16 cellular contexts compared by ENCODE assay signal in the genomic region with DNA sequence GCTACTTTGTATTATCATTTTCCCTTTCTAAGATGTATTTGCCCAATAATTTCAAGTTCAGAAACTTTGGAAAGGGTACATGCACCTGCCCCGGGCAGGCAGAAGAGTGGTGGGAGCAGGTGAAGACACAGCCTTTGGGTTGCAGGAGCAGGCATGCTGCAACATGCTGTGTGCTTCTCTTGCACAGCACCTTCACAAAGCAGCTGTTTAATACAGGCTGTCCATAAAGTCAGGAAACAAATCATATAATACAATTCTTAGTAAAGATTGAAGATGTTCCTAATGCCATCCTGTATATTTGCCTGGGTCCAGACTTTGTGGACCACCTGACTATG.
A peak's percentile ranks its signal among the peaks of the same experiment; 100 is the strongest.
DNase-seq lines count a peak whose midpoint lies in the region; ATAC-seq and TF ChIP-seq lines count a peak whose summit lies in the region.
"Had no signal": no experiment of that assay in that cellular context is flagged by ENCODE, and none has a peak within 500 bp of the region (broad histone marks: within the 10 kb centered on the region; RNA-seq: fewer than 3 reads in every experiment).

No MANE protein-coding gene starts in this region.

- no peak overlapping the region for H3K4me2 ChIP-seq in mammary epithelial cell (ENCODE audit: insufficient read depth, low read depth, low read length)
- H3K4me2 ChIP-seq in smooth muscle cell = peak overlapping the region; percentile 56

- no peak for ATAC-seq in activated T-cell treated with anti-CD3 and anti-CD28 coated beads, Interleukin-2, amount 50 U/mL, for 72 hours (replicated peaks in 1 of 2)
- ATAC-seq: left lung had no signal

- H3K27me3 ChIP-seq in mammary epithelial cell (ENCODE audit: insufficient read depth, low read length) (no peaks in the 10 kb centered on the region), smooth muscle cell (ENCODE audit: low read depth) (no peaks in the 10 kb centered on the region)
- H3K27me3 ChIP-seq: colonic mucosa, right lobe of liver had no signal

- no peak for TF ChIP-seq CTCF in mammary epithelial cell (conservative IDR thresholded peaks at IDR 0.05 in 1 of 2, IDR thresholded peaks at IDR 0.05 in 1 of 2; ENCODE audit: extremely low read depth in 1 of 2, insufficient read depth in 1 of 2, low read depth in 1 of 2, low read length in 2 of 2)
- no peak for TF ChIP-seq CTCF in smooth muscle cell (IDR thresholded peaks at IDR 0.05; ENCODE audit: borderline replicate concordance, insufficient read depth, poor library complexity, severe bottlenecking)

- dilution Hi-C loops in mammary epithelial cell (cut with HindIII; ENCODE audit: low sequenced_read_pairs) = no loop called here

- H3F3A ChIP-seq in smooth muscle cell (ENCODE audit: low read depth) = peaks cover 17% of the 10 kb centered on the region

- no peak overlapping the region for H3K4me3 ChIP-seq in mammary epithelial cell (replicated peaks in 1 of 3; ENCODE audit: insufficient read depth in 1 of 3, low read depth in 2 of 3, low read length in 3 of 3)
- H3K4me3 ChIP-seq in smooth muscle cell = no peak overlapping the region
- H3K4me3 ChIP-seq: colonic mucosa, left lung, right lobe of liver had no signal

- in situ Hi-C loops in mammary epithelial cell (cut with MboI; ENCODE audit: low sequenced_read_pairs in 2 of 2) = no loop called here

- H3K4me1 ChIP-seq in mammary epithelial cell (ENCODE audit: insufficient read depth, low read length) = peaks cover 7% of the 10 kb centered on the region
- H3K4me1 ChIP-seq in smooth muscle cell (ENCODE audit: low read depth) = peaks cover 17% of the 10 kb centered on the region
- H3K4me1 ChIP-seq: colonic mucosa had no signal

- peaks cover 20% of the 10 kb centered on the region for H3K4me1 Mint-ChIP-seq in activated T-cell treated with anti-CD3 and anti-CD28 coated beads, Interleukin-2, amount 50 U/mL, for 72 hours (ENCODE audit: low read depth)

- H3K36me3 ChIP-seq in mammary epithelial cell (ENCODE audit: insufficient read depth, low read length) = no peaks in the 10 kb centered on the region
- no peaks in the 10 kb centered on the region for H3K36me3 ChIP-seq in smooth muscle cell (ENCODE audit: low read depth)
- H3K36me3 ChIP-seq: colonic mucosa, left lung, right lobe of liver, WERI-Rb-1 had no signal

- no peaks in the 10 kb centered on the region for H3K9me3 Mint-ChIP-seq in activated T-cell treated with anti-CD3 and anti-CD28 coated beads, Interleukin-2, amount 50 U/mL, for 72 hours

- intact Hi-C loops in mammary epithelial cell (cut with micrococcal nuclease) = no loop called here

- no peak overlapping the region for H3K27ac Mint-ChIP-seq in activated T-cell treated with anti-CD3 and anti-CD28 coated beads, Interleukin-2, amount 50 U/mL, for 72 hours

- no peaks in the 10 kb centered on the region for H3K79me2 ChIP-seq in mammary epithelial cell (ENCODE audit: insufficient read depth, low read length)
- no peaks in the 10 kb centered on the region for H3K79me2 ChIP-seq in smooth muscle cell (ENCODE audit: low read depth)

- H3K9ac ChIP-seq in mammary epithelial cell (ENCODE audit: insufficient read depth, low read length) (no peak overlapping the region), smooth muscle cell (ENCODE audit: low read depth) (no peak overlapping the region)

- no peak for DNase-seq in activated T-cell treated with anti-CD3 and anti-CD28 coated beads, Interleukin-2, amount 50 U/mL, for 72 hours
- no peak for DNase-seq in activated T-cell treated with anti-CD3 and anti-CD28 coated beads, Interleukin-2, amount 50 U/mL, for 1 hour
- DNase-seq in NCI-H2171 (lab: John Stamatoyannopoulos, UW) = peak; percentile 21
- DNase-seq in mammary epithelial cell = peak; percentile 24
- DNase-seq in smooth muscle cell (lab: John Stamatoyannopoulos, UW; ENCODE audit: unreplicated experiment) = no peak
- DNase-seq in anterior cingulate cortex (lab: John Stamatoyannopoulos, UW) = no peak
- DNase-seq in NCI-H2196 treated with DMSO at 0.1 percent for 48 hours (lab: John Stamatoyannopoulos, UW; ENCODE audit: unreplicated experiment) = no peak
- DNase-seq in NCI-H748 (lab: John Stamatoyannopoulos, UW; ENCODE audit: unreplicated experiment) = no peak
- DNase-seq: colonic mucosa, COR-L47, foreskin melanocyte, left lung, NCI-H2227 treated with DMSO at 0.1 percent for 48 hours, right lobe of liver, SHP77, WERI-Rb-1 had no signal

- H2AFZ ChIP-seq in mammary epithelial cell (ENCODE audit: low read depth, low read length) = no peak overlapping the region
- H2AFZ ChIP-seq in smooth muscle cell (ENCODE audit: low read depth) = no peak overlapping the region

- no peaks in the 10 kb centered on the region for H3K9me3 ChIP-seq in mammary epithelial cell (replicated peaks; ENCODE audit: insufficient read depth, low read length)
- no peaks in the 10 kb centered on the region for H3K9me3 ChIP-seq in smooth muscle cell (replicated peaks; ENCODE audit: low read depth)
- H3K9me3 ChIP-seq: colonic mucosa, left lung, right lobe of liver had no signal

- H3K27ac ChIP-seq in mammary epithelial cell (ENCODE audit: insufficient read depth, low read depth, low read length) (no peak overlapping the region), smooth muscle cell (ENCODE audit: low read depth) (no peak overlapping the region)
- H3K27ac ChIP-seq: colonic mucosa, left lung, WERI-Rb-1 had no signal

- H4K20me1 ChIP-seq in mammary epithelial cell (ENCODE audit: insufficient read depth, low read length) (no peaks in the 10 kb centered on the region), smooth muscle cell (ENCODE audit: low read depth) (no peaks in the 10 kb centered on the region)

- H3K36me3 Mint-ChIP-seq in activated T-cell treated with anti-CD3 and anti-CD28 coated beads, Interleukin-2, amount 50 U/mL, for 72 hours (ENCODE audit: insufficient read depth in 2 of 2) = no peaks in the 10 kb centered on the region

- H3K27me3 Mint-ChIP-seq in activated T-cell treated with anti-CD3 and anti-CD28 coated beads, Interleukin-2, amount 50 U/mL, for 72 hours (ENCODE audit: low read depth) = peaks cover 21% of the 10 kb centered on the region

- no TSS peak for BruUV-seq in mammary epithelial cell (replicated peaks; lab: Mats Ljungman, UMichigan)

- H3K4me3 Mint-ChIP-seq in activated T-cell treated with anti-CD3 and anti-CD28 coated beads, Interleukin-2, amount 50 U/mL, for 72 hours = peak overlapping the region; percentile 41 to 62

- CTCF ChIA-PET in mammary epithelial cell (lab: Charles Lee; ENCODE audit: low non-redundant PET) = no interaction called here

- WGBS in mammary epithelial cell (ENCODE audit: low coverage, missing lambda C conversion rate) = 0% methylated on average over 1 of the region's 1 CpG
- 81% methylated on average over 1 of the region's 1 CpG for WGBS in smooth muscle cell (ENCODE audit: low lambda C conversion rate)

Comparison
In these comparisons a context has a peak if more than half of its experiments do, and no peak if none do; other contexts are left out.
1. DNase-seq: peak in NCI-H2171 (single experiment) and mammary epithelial cell (single experiment); none in activated T-cell treated with anti-CD3 and anti-CD28 coated beads, Interleukin-2, amount 50 U/mL, for 72 hours (0 of 2), activated T-cell treated with anti-CD3 and anti-CD28 coated beads, Interleukin-2, amount 50 U/mL, for 1 hour (single experiment), smooth muscle cell (single experiment), anterior cingulate cortex (0 of 58), NCI-H2196 treated with DMSO at 0.1 percent for 48 hours (single experiment) and NCI-H748 (single experiment).